13 cellular contexts compared by ENCODE assay signal in genomic region chr11:18280438-18281046, GRCh38. TPM values are rescaled to one million over a fixed set of nuclear protein-coding genes. Genes with fewer than 3 reads are reported as not detected.
DNase-seq lines count a peak whose midpoint lies in the region; ATAC-seq lines count a peak whose summit lies in the region.
"Had no signal": no experiment of that assay in that cellular context is flagged by ENCODE, and none has a peak within 500 bp of the region (broad histone marks: within the 10 kb centered on the region; RNA-seq: fewer than 3 reads in every experiment).

No MANE protein-coding gene starts in this region.

- H3K4me3 ChIP-seq in SJCRH30 = no peak overlapping the region
- H3K4me3 ChIP-seq: gastrocnemius medialis had no signal

- no peak overlapping the region for H3K27ac ChIP-seq in SJCRH30
- H3K27ac ChIP-seq: gastrocnemius medialis, neutrophil had no signal

- ATAC-seq in GM18861 (IDR thresholded peaks at IDR 0.05; ENCODE audit: unreplicated experiment) = peak; percentile 81
- peak; percentile 83 for ATAC-seq in GM21515 (IDR thresholded peaks at IDR 0.05; ENCODE audit: unreplicated experiment)
- peak; percentile 84 for ATAC-seq in HG03342 (IDR thresholded peaks at IDR 0.05; ENCODE audit: unreplicated experiment)
- ATAC-seq: gastrocnemius medialis had no signal

- peak overlapping the region; percentile 76 for H3K27ac Mint-ChIP-seq in dendritic cell treated with granulocyte-macrophage colony-stimulating factor and Interleukin-4, amounts not matched to agents 40 ng/mL and 50 ng/mL, for 4 days

- H3K36me3 ChIP-seq in SJCRH30 = peaks cover 47% of the 10 kb centered on the region

- H3K9me3 ChIP-seq in SJCRH30 (replicated peaks) = no peaks in the 10 kb centered on the region
- H3K9me3 ChIP-seq: gastrocnemius medialis, neutrophil had no signal

- H3K4me3 Mint-ChIP-seq in dendritic cell treated with granulocyte-macrophage colony-stimulating factor and Interleukin-4, amounts not matched to agents 40 ng/mL and 50 ng/mL, for 4 days = peak overlapping the region; percentile 32

- no peaks in the 10 kb centered on the region for H3K27me3 ChIP-seq in SJCRH30
- H3K27me3 ChIP-seq: gastrocnemius medialis, neutrophil had no signal

- H3K4me1 Mint-ChIP-seq in dendritic cell treated with granulocyte-macrophage colony-stimulating factor and Interleukin-4, amounts not matched to agents 40 ng/mL and 50 ng/mL, for 4 days (ENCODE audit: low read depth) = peaks cover 63% of the 10 kb centered on the region

- H3K36me3 Mint-ChIP-seq in dendritic cell treated with granulocyte-macrophage colony-stimulating factor and Interleukin-4, amounts not matched to agents 40 ng/mL and 50 ng/mL, for 4 days (ENCODE audit: low read depth) = peaks cover 85% of the 10 kb centered on the region

- no peaks in the 10 kb centered on the region for H3K27me3 Mint-ChIP-seq in dendritic cell treated with granulocyte-macrophage colony-stimulating factor and Interleukin-4, amounts not matched to agents 40 ng/mL and 50 ng/mL, for 4 days

- H3K4me1 ChIP-seq in SJCRH30 = no peaks in the 10 kb centered on the region
- H3K4me1 ChIP-seq: gastrocnemius medialis had no signal

- intact Hi-C loops in dendritic cell treated with granulocyte-macrophage colony-stimulating factor and Interleukin-4, amounts not matched to agents 40 ng/mL and 50 ng/mL, for 4 days (cut with micrococcal nuclease) = loop anchor here (2.0 to 5.0 kb wide), 2 partner anchors 14 to 42 kb away; partner anchors contain the start of genes GTF2H1 and HPS5

- DNase-seq in Ammon's horn (ENCODE audit: low spot score) = no peak
- DNase-seq in glomerular visceral epithelial cell (ENCODE audit: extremely low spot score) = no peak
- DNase-seq in HT-29 (ENCODE audit: low spot score) = no peak
- no peak for DNase-seq in SJCRH30
- DNase-seq: gastrocnemius medialis had no signal

- H3K9me3 Mint-ChIP-seq in dendritic cell treated with granulocyte-macrophage colony-stimulating factor and Interleukin-4, amounts not matched to agents 40 ng/mL and 50 ng/mL, for 4 days = no peaks in the 10 kb centered on the region

RNA-seq across cellular contexts. Expression of gene SAA1, which starts 14.5 kb away (rescaled TPM):
- not detected in 2 replicates for total RNA-seq in HT-29 (2014; rRNA removed; shearing (Covaris generic))
- not detected in 2 replicates for total RNA-seq in SJCRH30 (2014; rRNA removed; shearing (Covaris generic))
- total RNA-seq: T-helper 2 cell treated with Interferon-gamma antibody and Interleukin-4, amounts not matched to agents 100 ng/mL and 5 ng/mL, for 36 hours had no signal

RNA-seq across cellular contexts. Expression of gene SAA2, which starts 32.1 kb away (rescaled TPM):
- total RNA-seq in HT-29 (2014; rRNA removed; shearing (Covaris generic)) = not detected in 2 replicates
- not detected in 2 replicates for total RNA-seq in SJCRH30 (2014; rRNA removed; shearing (Covaris generic))
- total RNA-seq: astrocyte; T-helper 2 cell treated with Interferon-gamma antibody and Interleukin-4, amounts not matched to agents 100 ng/mL and 5 ng/mL, for 36 hours had no signal

RNA-seq across cellular contexts. Expression of gene HPS5, which starts 41.4 kb away (rescaled TPM):
- 8.6 and 10.3 TPM in 2 replicates for total RNA-seq in HT-29 (2014; rRNA removed; shearing (Covaris generic))
- total RNA-seq in SJCRH30 (2014; rRNA removed; shearing (Covaris generic)) = 36.9 and 40.5 TPM in 2 replicates

RNA-seq across cellular contexts. Expression of gene GTF2H1, which starts 41.8 kb away (rescaled TPM):
- total RNA-seq in HT-29 (2014; rRNA removed; shearing (Covaris generic)) = 50.7 and 55.4 TPM in 2 replicates
- total RNA-seq in SJCRH30 (2014; rRNA removed; shearing (Covaris generic)) = 72.9 and 85.2 TPM in 2 replicates

RNA-seq across cellular contexts. Expression of gene SAA4, which starts 43.9 kb away (rescaled TPM):
- not detected in 2 replicates for total RNA-seq in HT-29 (2014; rRNA removed; shearing (Covaris generic))
- not detected in 2 replicates for total RNA-seq in SJCRH30 (2014; rRNA removed; shearing (Covaris generic))
- total RNA-seq: astrocyte; M059J; T-helper 2 cell treated with Interferon-gamma antibody and Interleukin-4, amounts not matched to agents 100 ng/mL and 5 ng/mL, for 36 hours had no signal
